Comparison of ENCODE assay signal across 17 cellular contexts in genomic region chr1:69157046-69157756, GRCh38.
DNase-seq lines count a peak whose midpoint lies in the region; ATAC-seq and TF ChIP-seq lines count a peak whose summit lies in the region.
"Had no signal": no experiment of that assay in that cellular context is flagged by ENCODE, and none has a peak within 500 bp of the region (broad histone marks: within the 10 kb centered on the region; RNA-seq: fewer than 3 reads in every experiment).

No MANE protein-coding gene starts in this region.

- peak; percentile 81 for ATAC-seq in WTC11
- peak; percentile 27 for ATAC-seq in stimulated activated memory B cell treated with anti-CD40 and anti-IgM and Interleukin-4, amounts not matched to agents 10 μg/mL and 1 μg/mL and 100 μg/mL, for 72 hours
- no peak for ATAC-seq in GM18870 (IDR thresholded peaks at IDR 0.05; ENCODE audit: unreplicated experiment)
- ATAC-seq: A549, HepG2 had no signal

- CTCF ChIA-PET in WTC11 (lab: Charles Lee) = no interaction called here

- TF ChIP-seq CTCF in WTC11 (IDR thresholded peaks at IDR 0.05) (no peak), epithelial cell of esophagus (IDR thresholded peaks at IDR 0.05; ENCODE audit: insufficient read depth, low read depth, low read length, missing control alignments) (peak; percentile 3)

- H3K27me3 Mint-ChIP-seq in WTC11 (ENCODE audit: low read depth) (no peaks in the 10 kb centered on the region), immature natural killer cell (ENCODE audit: low read depth in 3 of 3) (peaks cover 0 to 2% (median 0%) of the 10 kb centered on the region in 3 donors)
- no peaks in the 10 kb centered on the region for H3K27me3 Mint-ChIP-seq in stimulated activated memory B cell treated with anti-CD40 and anti-IgM and Interleukin-4, amounts not matched to agents 10 μg/mL and 1 μg/mL and 100 μg/mL, for 72 hours
- H3K27me3 Mint-ChIP-seq: CD4-positive, alpha-beta memory T cell; IgD-negative memory B cell had no signal

- DNase-seq in ELF-1 (ENCODE audit: low read depth, low spot score) (peak; percentile 4), WTC11 (ENCODE audit: low spot score) (no peak), epithelial cell of esophagus (ENCODE audit: low read depth) (no peak), immature natural killer cell (no peak)
- no peak for DNase-seq in activated naive CD4-positive, alpha-beta T cell (lab: John Stamatoyannopoulos, UW)
- DNase-seq: DMS153, DMS79, GF-D8, KBM-7 had no signal

- H3K4me3 Mint-ChIP-seq in WTC11 (no peak overlapping the region), immature natural killer cell (no peak overlapping the region)
- H3K4me3 Mint-ChIP-seq in stimulated activated memory B cell treated with anti-CD40 and anti-IgM and Interleukin-4, amounts not matched to agents 10 μg/mL and 1 μg/mL and 100 μg/mL, for 72 hours = no peak overlapping the region
- H3K4me3 Mint-ChIP-seq: CD14-positive monocyte; CD4-positive, alpha-beta memory T cell; IgD-negative memory B cell had no signal

- H3K27ac Mint-ChIP-seq in WTC11 (no peak overlapping the region), immature natural killer cell (no peak overlapping the region)
- H3K27ac Mint-ChIP-seq in stimulated activated memory B cell treated with anti-CD40 and anti-IgM and Interleukin-4, amounts not matched to agents 10 μg/mL and 1 μg/mL and 100 μg/mL, for 72 hours = no peak overlapping the region
- H3K27ac Mint-ChIP-seq: CD14-positive monocyte; CD4-positive, alpha-beta memory T cell; IgD-negative memory B cell had no signal

- peaks cover 8% of the 10 kb centered on the region; the same call in 1 of the 2 replicates for H3K36me3 Mint-ChIP-seq in WTC11
- no peaks in the 10 kb centered on the region for H3K36me3 Mint-ChIP-seq in stimulated activated memory B cell treated with anti-CD40 and anti-IgM and Interleukin-4, amounts not matched to agents 10 μg/mL and 1 μg/mL and 100 μg/mL, for 72 hours
- H3K36me3 Mint-ChIP-seq in immature natural killer cell = no peaks in the 10 kb centered on the region
- H3K36me3 Mint-ChIP-seq: CD14-positive monocyte; CD4-positive, alpha-beta memory T cell; IgD-negative memory B cell had no signal

- peaks cover 17% of the 10 kb centered on the region for H3K9me3 Mint-ChIP-seq in WTC11
- H3K9me3 Mint-ChIP-seq in stimulated activated memory B cell treated with anti-CD40 and anti-IgM and Interleukin-4, amounts not matched to agents 10 μg/mL and 1 μg/mL and 100 μg/mL, for 72 hours = peaks cover 19% of the 10 kb centered on the region
- peaks cover 17 to 56% (median 26%) of the 10 kb centered on the region in 6 donors for H3K9me3 Mint-ChIP-seq in immature natural killer cell

- H3K4me1 Mint-ChIP-seq in WTC11 (peaks cover 8% of the 10 kb centered on the region; the same call in 1 of the 2 replicates), immature natural killer cell (no peaks in the 10 kb centered on the region)
- no peaks in the 10 kb centered on the region for H3K4me1 Mint-ChIP-seq in stimulated activated memory B cell treated with anti-CD40 and anti-IgM and Interleukin-4, amounts not matched to agents 10 μg/mL and 1 μg/mL and 100 μg/mL, for 72 hours
- H3K4me1 Mint-ChIP-seq: CD14-positive monocyte; CD4-positive, alpha-beta memory T cell; IgD-negative memory B cell had no signal

- POLR2A ChIA-PET in WTC11 (lab: Charles Lee) = interaction anchor here (0.7 kb wide), 1 partner anchor 14 kb away, joined by 3 read pairs; no protein-coding TSS in a partner anchor

- no peak overlapping the region for H3K4me3 ChIP-seq in epithelial cell of esophagus (ENCODE audit: low read length)
- H3K4me3 ChIP-seq: A549, BLaER1 had no signal

TF ChIP-seq in WTC11, 78 proteins besides CTCF, POLR2A, EP300 and RAD21 (continues in another document):
- no peak for TF ChIP-seq MAX (CRISPR knock-in tag; IDR thresholded peaks at IDR 0.05)
- TF ChIP-seq IRF2 (CRISPR knock-in tag; IDR thresholded peaks at IDR 0.05; ENCODE audit: borderline replicate concordance, low read depth) = no peak
- no peak for TF ChIP-seq ZNF121 (CRISPR knock-in tag; IDR thresholded peaks at IDR 0.05)
- no peak for TF ChIP-seq AFF4 (CRISPR knock-in tag; IDR thresholded peaks at IDR 0.05; ENCODE audit: borderline replicate concordance)
- TF ChIP-seq ZNF425 (CRISPR knock-in tag; conservative IDR thresholded peaks at IDR 0.05) = no peak
- no peak for TF ChIP-seq ZNF219 (CRISPR knock-in tag; IDR thresholded peaks at IDR 0.05; ENCODE audit: borderline replicate concordance)
- no peak for TF ChIP-seq ARID4B (CRISPR knock-in tag; IDR thresholded peaks at IDR 0.05; ENCODE audit: borderline replicate concordance)
